8 cellular contexts compared by ENCODE assay signal in genomic region chr15:41401904-41402267, GRCh38. TPM values are rescaled to one million over a fixed set of nuclear protein-coding genes. Genes with fewer than 3 reads are reported as not detected.
DNase-seq lines count a peak whose midpoint lies in the region; ATAC-seq, FAIRE-seq and TF ChIP-seq lines count a peak whose summit lies in the region.

No MANE protein-coding gene starts in this region.

- POLR2A ChIA-PET in activated naive CD8-positive, alpha-beta T cell treated with anti-CD3 and anti-CD28 coated beads, Interleukin-2, amount 10 ng/mL, durations not matched to agents 7 days and 5 days (lab: Charles Lee): interaction anchor here (0.8 to 2.5 kb wide), 8 partner anchors 11 to 259 kb away, joined by 3 to 8 read pairs (median 3); partner anchors contain the start of genes MGA and RPAP1

- FAIRE-seq in RCC 7860 (lab: Jason Lieb, UNC): no peak

- H3K4me1 ChIP-seq in transverse colon: peaks cover 0 to 19% (median 4%) of the 10 kb centered on the region in 4 donors

- peak overlapping the region; percentile 93 for H3K27ac Mint-ChIP-seq in activated naive CD8-positive, alpha-beta T cell treated with anti-CD3 and anti-CD28 coated beads, Interleukin-2, amount 10 ng/mL, durations not matched to agents 7 days and 5 days

- H3K36me3 Mint-ChIP-seq in activated naive CD8-positive, alpha-beta T cell treated with anti-CD3 and anti-CD28 coated beads, Interleukin-2, amount 10 ng/mL, durations not matched to agents 7 days and 5 days: peaks cover 2% of the 10 kb centered on the region

- H3K9me3 Mint-ChIP-seq in activated naive CD8-positive, alpha-beta T cell treated with anti-CD3 and anti-CD28 coated beads, Interleukin-2, amount 10 ng/mL, durations not matched to agents 7 days and 5 days: no peaks in the 10 kb centered on the region

- no peaks in the 10 kb centered on the region for H3K27me3 Mint-ChIP-seq in activated naive CD8-positive, alpha-beta T cell treated with anti-CD3 and anti-CD28 coated beads, Interleukin-2, amount 10 ng/mL, durations not matched to agents 7 days and 5 days

- TF ChIP-seq CTCF in 22Rv1 (IDR thresholded peaks at IDR 0.05) (no peak), HFF-Myc (IDR thresholded peaks at IDR 0.05; ENCODE audit: low read depth, low read length, missing control alignments) (no peak), transverse colon (IDR thresholded peaks at IDR 0.05) (no peak)

- peak overlapping the region; percentile 82 for H3K27ac ChIP-seq in 22Rv1
- peak overlapping the region; percentile 89 to 94 (median 90) for H3K27ac ChIP-seq in transverse colon

- in situ Hi-C loops in transverse colon (cut with MboI; ENCODE audit: low pct_ligation_motif_present in 1 of 4, low pct_unique_long_range_greater_than_20kb in 1 of 4, low sequenced_read_pairs in 3 of 4): no loop called here

- ATAC-seq in activated naive CD8-positive, alpha-beta T cell treated with anti-CD3 and anti-CD28 coated beads, Interleukin-2, amount 10 ng/mL, durations not matched to agents 7 days and 5 days (ENCODE audit: low read depth): no peak
- ATAC-seq in left lobe of liver: peak; percentile 41

- no peak for TF ChIP-seq EP300 in transverse colon (IDR thresholded peaks at IDR 0.05; ENCODE audit: low read depth)

- H3K27me3 ChIP-seq in transverse colon: no peaks in the 10 kb centered on the region

- H3K4me3 ChIP-seq in HFF-Myc (replicated peaks; ENCODE audit: low read depth, low read length) (peak overlapping the region; percentile 62), transverse colon (peak overlapping the region; percentile 65 to 85 (median 74))

- peak overlapping the region; percentile 96 for H3K4me3 Mint-ChIP-seq in activated naive CD8-positive, alpha-beta T cell treated with anti-CD3 and anti-CD28 coated beads, Interleukin-2, amount 10 ng/mL, durations not matched to agents 7 days and 5 days

- no peak for DNase-seq in HFF-Myc (ENCODE audit: extremely low read depth, low read depth)
- no peak for DNase-seq in activated naive CD8-positive, alpha-beta T cell treated with anti-CD3 and anti-CD28 coated beads, Interleukin-2, amount 10 ng/mL, durations not matched to agents 7 days and 5 days
- DNase-seq in left lobe of liver (ENCODE audit: low spot score): no peak
- no peak for DNase-seq in transverse colon
- no peak for DNase-seq in NCI-H1092 (lab: John Stamatoyannopoulos, UW)
- DNase-seq in RCC 7860 (ENCODE audit: low spot score): no peak
- no peak for DNase-seq in stimulated activated CD4-positive, alpha-beta T cell treated with anti-CD3 and anti-CD28 coated beads, Interleukin-15, amount 100 ng/mL, for 24 hours

- H3K4me1 Mint-ChIP-seq in activated naive CD8-positive, alpha-beta T cell treated with anti-CD3 and anti-CD28 coated beads, Interleukin-2, amount 10 ng/mL, durations not matched to agents 7 days and 5 days: peaks cover 11% of the 10 kb centered on the region

- no peaks in the 10 kb centered on the region for H3K36me3 ChIP-seq in transverse colon

- TF ChIP-seq POLR2A in transverse colon (IDR thresholded peaks at IDR 0.05): no peak

- intact Hi-C loops in transverse colon (cut with DNase I; ENCODE audit: low total_unique reads): loop anchor here (1.0 kb wide), 1 partner anchor 26 kb away; no protein-coding TSS in a partner anchor

- WGBS in transverse colon (ENCODE audit: low coverage in 1 of 2), 2 donors: 5 to 7% methylated on average over 6 to 9 of the region's 9 CpGs

- no peaks in the 10 kb centered on the region for H3K9me3 ChIP-seq in transverse colon

RNA-seq across cellular contexts. Expression of gene NDUFAF1, which starts 0.4 kb away (rescaled TPM):
- 10 to 100 TPM; 10.5 to 11.8 TPM for total RNA-seq in activated naive CD8-positive, alpha-beta T cell treated with anti-CD3 and anti-CD28 coated beads, Interleukin-2, amount 10 ng/mL, durations not matched to agents 7 days and 5 days
- total RNA-seq in left lobe of liver: 25.2 TPM
- total RNA-seq in transverse colon: 10 to 100 TPM in 1 of 4 donors, 1 to 10 TPM in 3; 4.5 to 13.0 (median 8.4) TPM

RNA-seq across cellular contexts. Expression of gene RTF1, which starts 15.0 kb away (rescaled TPM):
- 10 to 100 TPM; 38.1 to 39.2 TPM for total RNA-seq in activated naive CD8-positive, alpha-beta T cell treated with anti-CD3 and anti-CD28 coated beads, Interleukin-2, amount 10 ng/mL, durations not matched to agents 7 days and 5 days
- total RNA-seq in left lobe of liver (10.5 TPM), transverse colon (10 to 100 TPM; 10.7 to 23.2 (median 17.6) TPM)
